In genomic region chr7:6026011-6026819, GRCh38 we compare ENCODE assay signal across 8 cellular contexts. TPM values are rescaled to one million over a fixed set of nuclear protein-coding genes. Genes with fewer than 3 reads are reported as not detected.
A peak's percentile ranks its signal among the peaks of the same experiment; 100 is the strongest.
DNase-seq lines count a peak whose midpoint lies in the region; ATAC-seq and TF ChIP-seq lines count a peak whose summit lies in the region.

No MANE protein-coding gene starts in this region.

- in situ Hi-C loops in GM13977 (cut with MboI; ENCODE audit: low pct_unique_long_range_greater_than_20kb, low sequenced_read_pairs, unreplicated experiment): no loop called here

- peak overlapping the region; percentile 36 for H3K27ac ChIP-seq in epithelial cell of prostate

- DNase-seq in GM13977 (ENCODE audit: low spot score) (peak; percentile 68), NCI-H510A (lab: John Stamatoyannopoulos, UW) (peak; percentile 44), epithelial cell of prostate (ENCODE audit: low read depth, low spot score) (no peak), myocyte (ENCODE audit: low read depth) (peak; percentile 89)
- peak; percentile 40 to 42 for DNase-seq in activated CD8-positive, alpha-beta memory T cell treated with anti-CD3 and anti-CD28 coated beads for 1 hour (ENCODE audit: extremely low read depth in 1 of 2, low read depth in 1 of 2)
- DNase-seq in stimulated activated naive CD8-positive, alpha-beta T cell treated with anti-CD3 and anti-CD28 coated beads, Interleukin-15, amount 100 ng/mL, for 72 hours: peak; percentile 48 to 72

- ATAC-seq in HG02678 (IDR thresholded peaks at IDR 0.05; ENCODE audit: unreplicated experiment) (peak; percentile 86), HG02840 (IDR thresholded peaks at IDR 0.05; ENCODE audit: low FRiP score, unreplicated experiment) (no peak)
- peak; percentile 98 for ATAC-seq in stimulated activated naive CD8-positive, alpha-beta T cell treated with anti-CD3 and anti-CD28 coated beads, Interleukin-15, amount 100 ng/mL, for 72 hours

- H3K4me1 Mint-ChIP-seq in stimulated activated naive CD8-positive, alpha-beta T cell treated with anti-CD3 and anti-CD28 coated beads, Interleukin-15, amount 100 ng/mL, for 72 hours: peaks cover 21% of the 10 kb centered on the region

- peak overlapping the region; percentile 93 for H3K27ac Mint-ChIP-seq in stimulated activated naive CD8-positive, alpha-beta T cell treated with anti-CD3 and anti-CD28 coated beads, Interleukin-15, amount 100 ng/mL, for 72 hours

- H3K27me3 Mint-ChIP-seq in stimulated activated naive CD8-positive, alpha-beta T cell treated with anti-CD3 and anti-CD28 coated beads, Interleukin-15, amount 100 ng/mL, for 72 hours: no peaks in the 10 kb centered on the region

- peak; percentile 22 for TF ChIP-seq CTCF in GM13977 (IDR thresholded peaks at IDR 0.05; ENCODE audit: extremely low read depth, insufficient read depth, missing control alignments)

- H3K9me3 Mint-ChIP-seq in stimulated activated naive CD8-positive, alpha-beta T cell treated with anti-CD3 and anti-CD28 coated beads, Interleukin-15, amount 100 ng/mL, for 72 hours: no peaks in the 10 kb centered on the region

- H3K4me3 Mint-ChIP-seq in stimulated activated naive CD8-positive, alpha-beta T cell treated with anti-CD3 and anti-CD28 coated beads, Interleukin-15, amount 100 ng/mL, for 72 hours: peak overlapping the region; percentile 79 to 85

RNA-seq across cellular contexts. Expression of gene ANKRD61, which starts 5.0 kb away (rescaled TPM):
- 0.35 TPM in 1 of 2 replicates, not detected in the other for total RNA-seq in myocyte
- 0.93 TPM for polyA plus RNA-seq in myocyte (2012)

RNA-seq across cellular contexts. Expression of gene AIMP2, which starts 17.1 kb away (rescaled TPM):
- 112 and 136 TPM in 2 replicates for total RNA-seq in myocyte
- polyA plus RNA-seq in myocyte (2012): 77.4 TPM

RNA-seq across cellular contexts. Expression of gene PMS2, which starts 17.4 kb away (rescaled TPM):
- total RNA-seq in myocyte: 19.6 and 22.7 TPM in 2 replicates
- 11.1 TPM for polyA plus RNA-seq in myocyte (2012)

RNA-seq across cellular contexts. Expression of gene EIF2AK1, which starts 32.8 kb away (rescaled TPM):
- 86.1 and 174 TPM in 2 replicates for total RNA-seq in myocyte
- 70.2 TPM for polyA plus RNA-seq in myocyte (2012)

RNA-seq across cellular contexts. Expression of gene RSPH10B, which starts 55.7 kb away (rescaled TPM):
- total RNA-seq in myocyte: 0.21 TPM in 2 replicates
- polyA plus RNA-seq in myocyte (2012): 0.15 TPM
